ENCODE assay signal across 11 cellular contexts in genomic region chr2:237299897-237300296, GRCh38.
A peak's percentile ranks its signal among the peaks of the same experiment; 100 is the strongest.
DNase-seq lines count a peak whose midpoint lies in the region; ATAC-seq and TF ChIP-seq lines count a peak whose summit lies in the region.
"Had no signal": no experiment of that assay in that cellular context is flagged by ENCODE, and none has a peak within 500 bp of the region (broad histone marks: within the 10 kb centered on the region; RNA-seq: fewer than 3 reads in every experiment).

No MANE protein-coding gene starts in this region.

- intact Hi-C loops in esophagus squamous epithelium (cut with DNase I) = no loop called here
- intact Hi-C loops in gastrocnemius medialis (cut with DNase I; ENCODE audit: low total_unique reads) = loop anchor here (10.0 kb wide), 1 partner anchor 1035 kb away; the partner anchor contains the start of gene ASB18

- H3K4me1 ChIP-seq in esophagus squamous epithelium = peaks cover 0 to 34% (median 30%) of the 10 kb centered on the region in 3 donors
- H3K4me1 ChIP-seq in gastrocnemius medialis = peaks cover 21% of the 10 kb centered on the region in 2 donors

- H3K27me3 ChIP-seq in esophagus squamous epithelium (peaks cover 0 to 7% (median 0%) of the 10 kb centered on the region in 4 donors), gastrocnemius medialis (no peaks in the 10 kb centered on the region)

- H3K36me3 ChIP-seq in esophagus squamous epithelium = no peaks in the 10 kb centered on the region
- H3K36me3 ChIP-seq in gastrocnemius medialis = no peaks in the 10 kb centered on the region

- 31 to 35% methylated on average over 3 of the region's 3 CpGs for WGBS in esophagus squamous epithelium, 2 donors

- H3K9me3 ChIP-seq in esophagus squamous epithelium = peaks cover 0 to 8% (median 0%) of the 10 kb centered on the region in 3 donors
- no peaks in the 10 kb centered on the region for H3K9me3 ChIP-seq in gastrocnemius medialis

- no peak for TF ChIP-seq POLR2A in esophagus squamous epithelium (IDR thresholded peaks at IDR 0.05)
- no peak for TF ChIP-seq POLR2A in gastrocnemius medialis (IDR thresholded peaks at IDR 0.05)

- in situ Hi-C loops in gastrocnemius medialis (cut with MboI; ENCODE audit: low sequenced_read_pairs in 4 of 4) = loop anchor here in 1 of 4 donors (10.0 kb wide), 1 partner anchor 205 kb away; no protein-coding TSS in a partner anchor

- DNase-seq in EH (ENCODE audit: low read depth) (peak; percentile 98), NCI-H524 (lab: John Stamatoyannopoulos, UW) (peak; percentile 76 to 95), esophagus squamous epithelium (lab: John Stamatoyannopoulos, UW) (no peak), gastrocnemius medialis (no peak), GM10266 (ENCODE audit: extremely low spot score) (no peak), inferior parietal cortex (ENCODE audit: extremely low spot score) (no peak)
- no peak for DNase-seq in effector CD4-positive, alpha-beta T cell
- DNase-seq: activated CD4-positive, alpha-beta T cell treated with anti-CD3 and anti-CD28 coated beads for 1 hour; activated naive CD8-positive, alpha-beta T cell treated with anti-CD3 and anti-CD28 coated beads for 36 hours; stimulated activated CD4-positive, alpha-beta T cell treated with anti-CD3 and anti-CD28 coated beads, Interleukin-2, amount 100 ng/mL, for 24 hours had no signal

- ATAC-seq in gastrocnemius medialis (peak; percentile 53 to 88), GM19467 (IDR thresholded peaks at IDR 0.05; ENCODE audit: unreplicated experiment) (no peak)

- H3K4me3 ChIP-seq in esophagus squamous epithelium (no peak overlapping the region), gastrocnemius medialis (no peak overlapping the region)

- H3K27ac ChIP-seq in esophagus squamous epithelium (peak overlapping the region in 3 of 4 donors; percentile 3 to 62 (median 53)), gastrocnemius medialis (peak overlapping the region in 2 of 4 donors; percentile 30 to 43)

- TF ChIP-seq CTCF in esophagus squamous epithelium (IDR thresholded peaks at IDR 0.05) (no peak), gastrocnemius medialis (IDR thresholded peaks at IDR 0.05 in 4 of 5, conservative IDR thresholded peaks at IDR 0.05 in 1 of 5) (no peak), GM10266 (IDR thresholded peaks at IDR 0.05; ENCODE audit: control insufficient read depth, insufficient read depth, low read depth, missing control alignments) (no peak)

Comparison
In these comparisons a context has a peak if more than half of its experiments do, and no peak if none do; other contexts are left out.
1. DNase-seq: peak in EH (single experiment) and NCI-H524 (2 of 2); none in esophagus squamous epithelium (single experiment), gastrocnemius medialis (0 of 2), effector CD4-positive, alpha-beta T cell (single experiment), GM10266 (single experiment) and inferior parietal cortex (single experiment).